Comparison of ENCODE assay signal across 8 cellular contexts in genomic region chr11:102007567-102008437, GRCh38. TPM values are rescaled to one million over a fixed set of nuclear protein-coding genes. Genes with fewer than 3 reads are reported as not detected.
DNase-seq lines count a peak whose midpoint lies in the region; ATAC-seq, FAIRE-seq and TF ChIP-seq lines count a peak whose summit lies in the region.

No MANE protein-coding gene starts in this region.

- peak; percentile 60 for TF ChIP-seq CTCF in 22Rv1 (IDR thresholded peaks at IDR 0.05)
- peak; percentile 30; the same call in 2 of the 3 replicates for TF ChIP-seq CTCF in GM12872 (IDR thresholded peaks at IDR 0.05; ENCODE audit: insufficient read depth, low read depth, low read length)
- peak; percentile 72 for TF ChIP-seq CTCF in VCaP (conservative IDR thresholded peaks at IDR 0.05)
- peak; percentile 76 for TF ChIP-seq CTCF in glutamatergic neuron (IDR thresholded peaks at IDR 0.05; ENCODE audit: partially characterized antibody, unreplicated experiment)

- no peaks in the 10 kb centered on the region for H3K36me3 Mint-ChIP-seq in glutamatergic neuron (ENCODE audit: unreplicated experiment)

- peak; percentile 4 for DNase-seq in NCI-H1694 (lab: John Stamatoyannopoulos, UW)
- DNase-seq in glutamatergic neuron = no peak
- DNase-seq in small intestine = peak; percentile 74
- DNase-seq in iPS-NIHi7 (ENCODE audit: extremely low spot score) = no peak

- H3K36me3 ChIP-seq in small intestine (ENCODE audit: control insufficient read depth in 2 of 2, insufficient read depth in 2 of 2, low read length in 2 of 2) = no peaks in the 10 kb centered on the region

- H3K4me1 Mint-ChIP-seq in glutamatergic neuron (ENCODE audit: low read depth, unreplicated experiment) = no peaks in the 10 kb centered on the region

- H3K4me3 Mint-ChIP-seq in glutamatergic neuron (ENCODE audit: unreplicated experiment) = no peak overlapping the region

- no peaks in the 10 kb centered on the region for H3K27me3 ChIP-seq in small intestine (ENCODE audit: control insufficient read depth in 2 of 2, insufficient read depth in 2 of 2, low read length in 2 of 2)

- ATAC-seq in HG02870 (IDR thresholded peaks at IDR 0.05; ENCODE audit: unreplicated experiment) = peak; percentile 66

- no peaks in the 10 kb centered on the region for H3K9me3 Mint-ChIP-seq in glutamatergic neuron (ENCODE audit: unreplicated experiment)

- H3K9me3 ChIP-seq in small intestine (ENCODE audit: control insufficient read depth, low read depth) = no peaks in the 10 kb centered on the region

- 12 to 20% (median 19%) methylated on average over 4 of the region's 4 CpGs for WGBS in small intestine, 3 donors

- H3K27me3 Mint-ChIP-seq in glutamatergic neuron (ENCODE audit: unreplicated experiment) = peaks cover 3% of the 10 kb centered on the region

- H3K27ac ChIP-seq in 22Rv1 = peak overlapping the region; percentile 66
- H3K27ac ChIP-seq in VCaP = peak overlapping the region; percentile 74
- H3K27ac ChIP-seq in small intestine (ENCODE audit: low read depth in 1 of 2, low read length in 1 of 2) = no peak overlapping the region

- peak; percentile 95 for FAIRE-seq in small intestine (lab: Jason Lieb, UNC)

- H3K27ac Mint-ChIP-seq in glutamatergic neuron (ENCODE audit: unreplicated experiment) = no peak overlapping the region

- no peak overlapping the region for H3K4me3 ChIP-seq in small intestine (ENCODE audit: low read depth in 1 of 2, low read length in 2 of 2)

- H3K4me1 ChIP-seq in small intestine (ENCODE audit: control insufficient read depth in 2 of 2, insufficient read depth in 1 of 2, low read depth in 1 of 2, low read length in 1 of 2) = no peaks in the 10 kb centered on the region

RNA-seq across cellular contexts. Expression of gene CFAP300, which starts 39.4 kb away (rescaled TPM):
- 1.4 TPM for total RNA-seq in glutamatergic neuron (ENCODE audit: unreplicated experiment)
- polyA plus RNA-seq in small intestine = 1 to 10 TPM in 1 of 3 donors, under 1 TPM in 1, not detected in 1; 0.63 to 2.5 TPM

Comparison
In these comparisons a context has a peak if more than half of its experiments do, and no peak if none do; other contexts are left out.
1. H3K27ac ChIP-seq: peak in 22Rv1 (single experiment) and VCaP (single experiment); none in small intestine (0 of 2).
2. DNase-seq: peak in NCI-H1694 (single experiment) and small intestine (single experiment); none in glutamatergic neuron (single experiment) and iPS-NIHi7 (single experiment).
3. Peak in every context shown above with its lines, with median percentiles within 50 percentile points of each other: CTCF ChIP-seq.